23 cellular contexts compared by ENCODE assay signal in the genomic region with DNA sequence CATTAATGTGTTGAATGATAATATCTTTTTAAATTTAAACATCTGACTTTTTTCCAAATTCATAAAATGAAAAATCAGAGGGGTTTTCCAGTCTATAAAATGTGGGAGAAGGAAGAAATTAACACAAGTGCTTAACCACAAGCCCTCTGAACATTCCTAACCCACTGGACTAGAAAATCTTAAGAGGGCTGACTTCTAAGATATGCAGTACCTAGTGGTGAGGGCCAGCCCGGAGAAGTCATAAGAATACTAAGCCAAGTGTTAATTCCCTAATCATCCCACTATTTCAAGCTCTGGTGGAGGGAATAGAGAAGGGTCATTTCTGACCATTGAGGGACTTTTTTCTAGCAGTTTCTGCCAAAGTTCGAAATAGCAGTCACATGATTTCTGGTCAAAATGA.
DNase-seq lines count a peak whose midpoint lies in the region; ATAC-seq and TF ChIP-seq lines count a peak whose summit lies in the region.
"Had no signal": no experiment of that assay in that cellular context is flagged by ENCODE, and none has a peak within 500 bp of the region (broad histone marks: within the 10 kb centered on the region; RNA-seq: fewer than 3 reads in every experiment).

No MANE protein-coding gene starts in this region.

- H3F3A ChIP-seq in neural progenitor cell (ENCODE audit: low read depth): no peaks in the 10 kb centered on the region

- H3K27ac Mint-ChIP-seq in T-helper 2 cell treated with Interferon-gamma antibody and Interleukin-4, amounts not matched to agents 5 μg/mL and 100 μg/mL, for 36 hours: no peak overlapping the region
- no peak overlapping the region for H3K27ac Mint-ChIP-seq in neural progenitor cell
- H3K27ac Mint-ChIP-seq: CD14-positive monocyte, GM23338 had no signal

- H3K4me2 ChIP-seq in neural progenitor cell: no peak overlapping the region
- H3K4me2 ChIP-seq: GM23338, SK-N-SH had no signal

- peak overlapping the region; percentile 4 for H3K4me3 Mint-ChIP-seq in T-helper 2 cell treated with Interferon-gamma antibody and Interleukin-4, amounts not matched to agents 5 μg/mL and 100 μg/mL, for 36 hours
- no peak overlapping the region for H3K4me3 Mint-ChIP-seq in neural progenitor cell
- H3K4me3 Mint-ChIP-seq: CD14-positive monocyte, GM23338 had no signal

- H3K36me3 ChIP-seq in neural progenitor cell: no peaks in the 10 kb centered on the region

- H3K79me2 ChIP-seq in neural progenitor cell (ENCODE audit: low read depth): no peaks in the 10 kb centered on the region

- peaks cover 27% of the 10 kb centered on the region for H3K4me1 Mint-ChIP-seq in T-helper 2 cell treated with Interferon-gamma antibody and Interleukin-4, amounts not matched to agents 5 μg/mL and 100 μg/mL, for 36 hours (ENCODE audit: low read depth)
- H3K4me1 Mint-ChIP-seq in neural progenitor cell: no peaks in the 10 kb centered on the region
- H3K4me1 Mint-ChIP-seq: CD14-positive monocyte had no signal

- H3K9ac ChIP-seq in neural progenitor cell: no peak overlapping the region
- H3K9ac ChIP-seq: SK-N-SH had no signal

- no peak for TF ChIP-seq POLR2A in GM18505 (IDR thresholded peaks at IDR 0.05; ENCODE audit: borderline replicate concordance, extremely low read depth, insufficient read depth, insufficient read length)

- H3K36me3 Mint-ChIP-seq in T-helper 2 cell treated with Interferon-gamma antibody and Interleukin-4, amounts not matched to agents 5 μg/mL and 100 μg/mL, for 36 hours (ENCODE audit: low read depth): peaks cover 27% of the 10 kb centered on the region
- no peaks in the 10 kb centered on the region for H3K36me3 Mint-ChIP-seq in neural progenitor cell
- H3K36me3 Mint-ChIP-seq: CD14-positive monocyte had no signal

- H4K20me1 ChIP-seq in neural progenitor cell (ENCODE audit: low read depth): no peaks in the 10 kb centered on the region

- H3K27me3 Mint-ChIP-seq in T-helper 2 cell treated with Interferon-gamma antibody and Interleukin-4, amounts not matched to agents 5 μg/mL and 100 μg/mL, for 36 hours (ENCODE audit: low read depth): no peaks in the 10 kb centered on the region
- peaks cover 5% of the 10 kb centered on the region for H3K27me3 Mint-ChIP-seq in neural progenitor cell (ENCODE audit: insufficient read depth, low read depth)

- peaks cover 7% of the 10 kb centered on the region for H3K9me3 Mint-ChIP-seq in T-helper 2 cell treated with Interferon-gamma antibody and Interleukin-4, amounts not matched to agents 5 μg/mL and 100 μg/mL, for 36 hours
- no peaks in the 10 kb centered on the region for H3K9me3 Mint-ChIP-seq in neural progenitor cell
- H3K9me3 Mint-ChIP-seq: GM23338 had no signal

- no peak overlapping the region for H2AFZ ChIP-seq in neural progenitor cell (replicated peaks)
- H2AFZ ChIP-seq: GM23338 had no signal

- no peak for TF ChIP-seq CTCF in neural progenitor cell (IDR thresholded peaks at IDR 0.05)

- no peaks in the 10 kb centered on the region for H3K27me3 ChIP-seq in neural progenitor cell

- no peak for DNase-seq in T-helper 2 cell treated with Interferon-gamma antibody and Interleukin-4, amounts not matched to agents 5 μg/mL and 100 μg/mL, for 36 hours (ENCODE audit: low spot score)
- DNase-seq in T-helper 2 cell (no peak), iris pigment epithelial cell (ENCODE audit: low read depth) (peak; percentile 16), neural progenitor cell (ENCODE audit: low spot score) (peak; percentile 11), KG1 (lab: John Stamatoyannopoulos, UW) (no peak)
- DNase-seq in activated effector memory CD4-positive, alpha-beta T cell treated with anti-CD3 and anti-CD28 coated beads, Interleukin-2, amount 50 U/mL, for 16 hours: no peak
- DNase-seq: Caco-2, DMS153, EL, MV-4-11, NCI-H187 treated with DMSO at 0.1 percent for 48 hours, NCI-H226, NCI-H524, NCI-H82, RPMI8226, SHP77 treated with DMSO at 0.1 percent for 48 hours, SK-N-SH had no signal

- H3K4me1 ChIP-seq in neural progenitor cell: no peaks in the 10 kb centered on the region
- H3K4me1 ChIP-seq: Caco-2 had no signal

- H3K27ac ChIP-seq in neural progenitor cell: no peak overlapping the region
- H3K27ac ChIP-seq: 22Rv1 had no signal

- H3K4me3 ChIP-seq in neural progenitor cell: no peak overlapping the region
- H3K4me3 ChIP-seq: GM12878, GM23338 had no signal

- H3K9me3 ChIP-seq in neural progenitor cell (ENCODE audit: low read depth): no peaks in the 10 kb centered on the region
- H3K9me3 ChIP-seq: Caco-2, SK-N-SH had no signal

- ATAC-seq in GM18505 (IDR thresholded peaks at IDR 0.05; ENCODE audit: unreplicated experiment) (no peak), GM21360 (IDR thresholded peaks at IDR 0.05; ENCODE audit: unreplicated experiment) (no peak)
- ATAC-seq: GM12878, GM23338 had no signal

Comparison
In these comparisons a context has a peak if more than half of its experiments do, and no peak if none do; other contexts are left out.
1. DNase-seq: peak in iris pigment epithelial cell (single experiment) and neural progenitor cell (single experiment); none in T-helper 2 cell treated with Interferon-gamma antibody and Interleukin-4, amounts not matched to agents 5 μg/mL and 100 μg/mL, for 36 hours (single experiment), T-helper 2 cell (0 of 5), KG1 (single experiment) and activated effector memory CD4-positive, alpha-beta T cell treated with anti-CD3 and anti-CD28 coated beads, Interleukin-2, amount 50 U/mL, for 16 hours (single experiment).